Comparison of ENCODE assay signal across 1 cellular context in the genomic region with DNA sequence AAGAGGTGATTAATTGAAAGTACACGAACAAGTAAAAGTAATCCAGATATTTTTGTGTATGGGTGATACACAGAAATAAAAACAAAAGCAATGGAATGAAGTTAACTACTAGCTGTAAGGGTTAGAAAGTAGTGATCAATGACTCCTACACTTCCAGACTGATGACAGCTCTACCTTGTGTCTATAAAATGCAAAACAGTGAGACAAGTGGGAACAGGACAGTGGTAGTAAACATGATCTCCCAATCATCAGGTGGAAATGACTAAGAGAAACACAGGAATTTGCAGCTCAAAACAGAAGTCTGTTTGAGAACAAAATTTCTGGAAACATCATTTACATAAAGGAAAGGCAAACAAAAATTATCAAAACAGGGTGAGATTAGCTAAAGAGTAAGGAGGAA.
TF ChIP-seq lines count a peak whose summit lies in the region.

No MANE protein-coding gene starts in this region.

TF ChIP-seq in endothelial cell of umbilical vein, 7 proteins besides CTCF, POLR2A, EP300 and RAD21:
- TF ChIP-seq JUN (IDR thresholded peaks at IDR 0.05; ENCODE audit: borderline replicate concordance, insufficient read depth, insufficient read length, low read depth) = no peak
- no peak for TF ChIP-seq GATA2 (IDR thresholded peaks at IDR 0.05; ENCODE audit: insufficient read depth, insufficient read length, low read depth, low read length)
- TF ChIP-seq EZH2 (IDR thresholded peaks at IDR 0.05; ENCODE audit: borderline replicate concordance, low read depth, low read length, severe bottlenecking) = no peak
- TF ChIP-seq MYC (IDR thresholded peaks at IDR 0.05; ENCODE audit: low read depth, low read length) = no peak
- TF ChIP-seq MAX (IDR thresholded peaks at IDR 0.05; ENCODE audit: insufficient read depth, insufficient read length) = no peak
- no peak for TF ChIP-seq POLR2AphosphoS5 (IDR thresholded peaks at IDR 0.05; ENCODE audit: insufficient read depth, low read depth, low read length)
- no peak for TF ChIP-seq FOS (IDR thresholded peaks at IDR 0.05; ENCODE audit: borderline replicate concordance, insufficient read depth, low read length)
